12 cellular contexts compared by ENCODE assay signal in genomic region chr7:78607099-78607498, GRCh38.
DNase-seq lines count a peak whose midpoint lies in the region; ATAC-seq and TF ChIP-seq lines count a peak whose summit lies in the region.
"Had no signal": no experiment of that assay in that cellular context is flagged by ENCODE, and none has a peak within 500 bp of the region (broad histone marks: within the 10 kb centered on the region; RNA-seq: fewer than 3 reads in every experiment).

No MANE protein-coding gene starts in this region.

- POLR2A ChIA-PET in HEK293T (lab: Yijun Ruan, JAX): no interaction called here

- ATAC-seq in GM21723 (IDR thresholded peaks at IDR 0.05; ENCODE audit: unreplicated experiment) (no peak), HG03571 (IDR thresholded peaks at IDR 0.05; ENCODE audit: unreplicated experiment) (no peak)
- ATAC-seq: heart right ventricle, Right ventricle myocardium inferior had no signal

- H3K27me3 ChIP-seq in ascending aorta: no peaks in the 10 kb centered on the region
- H3K27me3 ChIP-seq: heart right ventricle had no signal

- no peaks in the 10 kb centered on the region for H3K4me1 Mint-ChIP-seq in Calu3 (ENCODE audit: low read depth, unreplicated experiment)
- H3K4me1 Mint-ChIP-seq: brain had no signal

- no peaks in the 10 kb centered on the region for H3K27me3 Mint-ChIP-seq in Calu3 (ENCODE audit: unreplicated experiment)
- H3K27me3 Mint-ChIP-seq: brain had no signal

- no peaks in the 10 kb centered on the region for H3K36me3 Mint-ChIP-seq in Calu3 (ENCODE audit: insufficient read depth, unreplicated experiment)

- H3K27ac ChIP-seq in VCaP (no peak overlapping the region), ascending aorta (no peak overlapping the region)
- H3K27ac ChIP-seq: heart right ventricle had no signal

- no peaks in the 10 kb centered on the region for H3K9me3 Mint-ChIP-seq in Calu3 (ENCODE audit: low read depth, unreplicated experiment)
- H3K9me3 Mint-ChIP-seq: brain had no signal

- TF ChIP-seq CTCF in Calu3 (IDR thresholded peaks at IDR 0.05; ENCODE audit: unreplicated experiment) (no peak), VCaP (conservative IDR thresholded peaks at IDR 0.05) (peak; percentile 52), ascending aorta (IDR thresholded peaks at IDR 0.05) (no peak)

- H3K4me3 Mint-ChIP-seq in Calu3 (ENCODE audit: low read depth, unreplicated experiment): no peak overlapping the region
- H3K4me3 Mint-ChIP-seq: brain had no signal

- DNase-seq in Calu3 (peak; percentile 2), HEK293T (ENCODE audit: extremely low spot score) (peak; percentile 11), iris pigment epithelial cell (ENCODE audit: low read depth) (peak; percentile 22), ascending aorta (ENCODE audit: low spot score in 2 of 2) (no peak)
- no peak for DNase-seq in activated CD8-positive, alpha-beta memory T cell treated with anti-CD3 and anti-CD28 coated beads for 24 hours
- DNase-seq: heart right ventricle; stimulated activated CD4-positive, alpha-beta T cell treated with anti-CD3 and anti-CD28 coated beads, Interleukin-2, amount 100 ng/mL, for 48 hours had no signal

- CTCF ChIA-PET in Calu3 (lab: Charles Lee) (no interaction called here), HEK293T (lab: Yijun Ruan, JAX) (no interaction called here)

- no TSS peak for BruUV-seq in Calu3 (replicated peaks; lab: Mats Ljungman, UMichigan)

- H3K4me1 ChIP-seq in ascending aorta: no peaks in the 10 kb centered on the region
- H3K4me1 ChIP-seq: heart right ventricle had no signal

- intact Hi-C loops in Calu3 (cut with micrococcal nuclease; ENCODE audit: unreplicated experiment) (loop anchor here (2.0 kb wide), 1 partner anchor 172 kb away; no protein-coding TSS in a partner anchor), ascending aorta (cut with DNase I) (no loop called here)

- no peaks in the 10 kb centered on the region for H3K36me3 ChIP-seq in ascending aorta
- H3K36me3 ChIP-seq: heart right ventricle had no signal

- no peak overlapping the region for H3K4me3 ChIP-seq in ascending aorta
- H3K4me3 ChIP-seq: heart right ventricle had no signal

- no peak overlapping the region for H3K27ac Mint-ChIP-seq in Calu3 (ENCODE audit: unreplicated experiment)
- H3K27ac Mint-ChIP-seq: brain had no signal

- no peaks in the 10 kb centered on the region for H3K9me3 ChIP-seq in ascending aorta
- H3K9me3 ChIP-seq: heart right ventricle had no signal

TF ChIP-seq in HEK293T, 16 proteins besides CTCF, POLR2A, EP300 and RAD21:
- no peak for TF ChIP-seq L3MBTL2 (conservative IDR thresholded peaks at IDR 0.05)
- no peak for TF ChIP-seq NFRKB (IDR thresholded peaks at IDR 0.05)
- no peak for TF ChIP-seq SUZ12 (IDR thresholded peaks at IDR 0.05)
- no peak for TF ChIP-seq HDGF (IDR thresholded peaks at IDR 0.05; ENCODE audit: borderline replicate concordance)
- no peak for TF ChIP-seq SP1 (IDR thresholded peaks at IDR 0.05)
- no peak for TF ChIP-seq LEF1 (IDR thresholded peaks at IDR 0.05; ENCODE audit: borderline replicate concordance)
- no peak for TF ChIP-seq FOXK2 (IDR thresholded peaks at IDR 0.05)
- TF ChIP-seq BHLHE40 (IDR thresholded peaks at IDR 0.05; ENCODE audit: borderline replicate concordance): no peak
- TF ChIP-seq TARDBP (IDR thresholded peaks at IDR 0.05): no peak
- no peak for TF ChIP-seq ZNF384 (IDR thresholded peaks at IDR 0.05)
- TF ChIP-seq ELF4 (IDR thresholded peaks at IDR 0.05): no peak
- no peak for TF ChIP-seq CTBP1 (IDR thresholded peaks at IDR 0.05; ENCODE audit: borderline replicate concordance)
- no peak for TF ChIP-seq ARNT (IDR thresholded peaks at IDR 0.05)
- TF ChIP-seq FOXA1 (IDR thresholded peaks at IDR 0.05): no peak
- no peak for TF ChIP-seq FOXM1 (IDR thresholded peaks at IDR 0.05; ENCODE audit: borderline replicate concordance)
- no peak for TF ChIP-seq PKNOX1 (IDR thresholded peaks at IDR 0.05)

Comparison
In these comparisons a context has a peak if more than half of its experiments do, and no peak if none do; other contexts are left out.
1. DNase-seq: peak in Calu3 (single experiment), HEK293T (single experiment) and iris pigment epithelial cell (single experiment); none in activated CD8-positive, alpha-beta memory T cell treated with anti-CD3 and anti-CD28 coated beads for 24 hours (single experiment) and ascending aorta (0 of 2).